In genomic region chr11:71284525-71285092, GRCh38 we compare ENCODE assay signal across 15 cellular contexts. TPM values are rescaled to one million over a fixed set of nuclear protein-coding genes. Genes with fewer than 3 reads are reported as not detected.
DNase-seq lines count a peak whose midpoint lies in the region; ATAC-seq and TF ChIP-seq lines count a peak whose summit lies in the region.
"Had no signal": no experiment of that assay in that cellular context is flagged by ENCODE, and none has a peak within 500 bp of the region (broad histone marks: within the 10 kb centered on the region; RNA-seq: fewer than 3 reads in every experiment).

No MANE protein-coding gene starts in this region.

- H2BK120ac ChIP-seq in trophoblast cell (ENCODE audit: insufficient read depth, low read length, poor library complexity), result peak overlapping the region; percentile 91

- H3K4ac ChIP-seq in trophoblast cell (ENCODE audit: low read depth, low read length), result no peak overlapping the region

- no peak overlapping the region for H3K9ac ChIP-seq in trophoblast cell (ENCODE audit: low read length)

- no peak overlapping the region for H2AFZ ChIP-seq in trophoblast cell (ENCODE audit: insufficient read depth, low read length, poor library complexity)

- H3K4me3 ChIP-seq in epithelial cell of esophagus (ENCODE audit: low read length) (peak overlapping the region; percentile 48), trophoblast cell (ENCODE audit: low read depth, low read length) (no peak overlapping the region)
- H3K4me3 ChIP-seq: HAP-1, MG63 had no signal

- H2AK5ac ChIP-seq in trophoblast cell (ENCODE audit: low read length), result peak overlapping the region; percentile 17

- peak overlapping the region; percentile 89 for H4K91ac ChIP-seq in trophoblast cell (ENCODE audit: low read depth, low read length)

- no peak overlapping the region for H4K12ac ChIP-seq in trophoblast cell (ENCODE audit: low read depth, low read length)

- H4K8ac ChIP-seq in trophoblast cell (ENCODE audit: low read depth, low read length), result no peak overlapping the region

- peak overlapping the region; percentile 23 for H2BK5ac ChIP-seq in trophoblast cell (ENCODE audit: low read depth, low read length, poor library complexity)

- no peak for ATAC-seq in HG02763 (IDR thresholded peaks at IDR 0.05; ENCODE audit: unreplicated experiment)
- ATAC-seq: activated CD8-positive, alpha-beta T cell treated with anti-CD3 and anti-CD28 coated beads, Interleukin-2, amount 10 ng/mL, durations not matched to agents 7 days and 5 days; CD8-positive, alpha-beta T cell; Right ventricle myocardium inferior had no signal

- no peak overlapping the region for H3K4me2 ChIP-seq in trophoblast cell (ENCODE audit: low read length)

- H3K36me3 ChIP-seq in trophoblast cell (ENCODE audit: control insufficient read depth in 1 of 2, insufficient read depth in 2 of 2, low read length in 2 of 2), result no peaks in the 10 kb centered on the region
- H3K36me3 ChIP-seq: HAP-1, MG63 had no signal

- H3K23ac ChIP-seq in trophoblast cell (ENCODE audit: low read length), result no peak overlapping the region

- H3K79me2 ChIP-seq in trophoblast cell (ENCODE audit: control insufficient read depth, insufficient read depth, low read length, poor library complexity), result no peaks in the 10 kb centered on the region

- H3K27me3 ChIP-seq in trophoblast cell (ENCODE audit: insufficient read depth, low read length), result no peaks in the 10 kb centered on the region
- H3K27me3 ChIP-seq: MG63 had no signal

- peaks cover 4% of the 10 kb centered on the region for H3K9me3 ChIP-seq in trophoblast cell (ENCODE audit: insufficient read depth, low read depth, low read length)
- H3K9me3 ChIP-seq: HAP-1 had no signal

- H3K4me1 ChIP-seq in trophoblast cell (ENCODE audit: control insufficient read depth in 1 of 2, insufficient read depth in 2 of 2, low read length in 2 of 2), result peaks cover 27 to 32% of the 10 kb centered on the region in 2 experiments
- H3K4me1 ChIP-seq: HAP-1 had no signal

- peak overlapping the region; percentile 87 for H3K14ac ChIP-seq in trophoblast cell (ENCODE audit: low read length)

- no peak overlapping the region for H3K18ac ChIP-seq in trophoblast cell (ENCODE audit: low read length)

- no CpG with 5 or more reads among the region's 2 CpGs for WGBS in trophoblast cell (ENCODE audit: extremely low coverage, insufficient coverage, insufficient read length)

- H3K79me1 ChIP-seq in trophoblast cell (ENCODE audit: low read length), result peaks cover 14% of the 10 kb centered on the region

- DNase-seq in DMS 273 treated with DMSO at 0.1 percent for 48 hours (lab: John Stamatoyannopoulos, UW) (peak; percentile 17), NCI-H2171 treated with DMSO at 0.1 percent for 48 hours (lab: John Stamatoyannopoulos, UW) (peak; percentile 24), epithelial cell of esophagus (ENCODE audit: low read depth) (no peak), trophoblast cell (peak in 1 of 2 donors; percentile 30), pons (ENCODE audit: low spot score) (no peak), AG08395 (ENCODE audit: low spot score) (no peak), NCI-H146 (lab: John Stamatoyannopoulos, UW) (no peak)
- DNase-seq: activated CD8-positive, alpha-beta T cell treated with anti-CD3 and anti-CD28 coated beads, Interleukin-2, amount 10 ng/mL, durations not matched to agents 7 days and 5 days; activated naive CD4-positive, alpha-beta T cell; MG63; nephron progenitor cell had no signal

- TF ChIP-seq CTCF in epithelial cell of esophagus (IDR thresholded peaks at IDR 0.05; ENCODE audit: insufficient read depth, low read depth, low read length, missing control alignments), result no peak

- H2BK12ac ChIP-seq in trophoblast cell (ENCODE audit: low read length), result peak overlapping the region; percentile 72

- no peak overlapping the region for H3K27ac ChIP-seq in trophoblast cell (ENCODE audit: low read depth, low read length)

RNA-seq across cellular contexts. Expression of gene SHANK2, which starts 32.2 kb away (rescaled TPM):
- 20.8 and 21.4 TPM in 2 replicates for polyA plus RNA-seq in trophoblast cell (2013)

Comparison
In these comparisons a context has a peak if more than half of its experiments do, and no peak if none do; other contexts are left out.
1. DNase-seq: peak in DMS 273 treated with DMSO at 0.1 percent for 48 hours (single experiment) and NCI-H2171 treated with DMSO at 0.1 percent for 48 hours (single experiment); none in epithelial cell of esophagus (single experiment), pons (single experiment), AG08395 (single experiment) and NCI-H146 (single experiment).